In the genomic region with DNA sequence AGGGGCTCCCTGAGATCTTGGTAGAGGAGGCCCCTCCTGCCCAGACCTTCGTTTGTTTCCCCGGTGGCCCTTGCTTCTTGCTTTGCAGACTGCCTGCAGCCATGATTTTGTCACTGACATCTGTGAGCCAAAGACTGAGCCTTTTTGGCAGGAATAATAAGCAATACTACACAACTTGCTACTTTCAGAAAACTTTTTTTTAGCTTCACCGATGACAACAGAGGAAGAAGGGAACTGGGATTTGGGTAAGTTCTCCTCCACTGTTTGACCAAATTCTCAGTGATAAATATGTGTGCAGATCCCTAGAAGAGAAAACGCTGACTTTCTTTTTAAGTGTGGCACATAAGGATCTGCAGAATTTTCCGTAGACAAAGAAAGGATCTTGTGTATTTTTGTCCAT, we compare ENCODE assay signal across 1 cellular context.
TF ChIP-seq lines count a peak whose summit lies in the region.

No MANE protein-coding gene starts in this region.

TF ChIP-seq in HepG2, 621 proteins besides CTCF, POLR2A, EP300 and RAD21:
- TF ChIP-seq, protein P1, sequence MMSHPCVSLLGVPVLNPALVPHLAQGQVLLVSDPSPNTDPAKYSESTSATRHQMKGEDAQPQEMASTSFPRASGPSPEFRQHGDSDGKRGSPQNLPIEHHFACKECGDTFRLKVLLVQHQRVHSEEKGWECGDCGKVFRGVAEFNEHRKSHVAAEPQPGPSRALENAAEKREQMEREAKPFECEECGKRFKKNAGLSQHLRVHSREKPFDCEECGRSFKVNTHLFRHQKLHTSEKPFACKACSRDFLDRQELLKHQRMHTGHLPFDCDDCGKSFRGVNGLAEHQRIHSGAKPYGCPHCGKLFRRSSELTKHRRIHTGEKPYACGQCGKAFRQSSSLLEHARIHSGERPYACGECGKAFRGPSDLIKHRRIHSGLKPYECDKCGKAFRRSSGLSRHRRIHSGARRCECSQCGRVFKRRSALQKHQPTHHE (CRISPR knock-in tag; IDR thresholded peaks at IDR 0.05; ENCODE audit: borderline replicate concordance), result no peak
- TF ChIP-seq PAF1 (CRISPR knock-in tag; IDR thresholded peaks at IDR 0.05) (no peak), HBP1 (CRISPR knock-in tag; IDR thresholded peaks at IDR 0.05; ENCODE audit: low read depth) (no peak), GATAD1 (CRISPR knock-in tag; IDR thresholded peaks at IDR 0.05) (no peak), ZNF512B (CRISPR knock-in tag; IDR thresholded peaks at IDR 0.05; ENCODE audit: borderline replicate concordance) (no peak), SPEN (CRISPR knock-in tag; IDR thresholded peaks at IDR 0.05; ENCODE audit: low read depth) (no peak), ZNF574 (CRISPR knock-in tag; IDR thresholded peaks at IDR 0.05) (no peak), XBP1 (CRISPR knock-in tag; IDR thresholded peaks at IDR 0.05) (no peak), ZNF331 (CRISPR knock-in tag; IDR thresholded peaks at IDR 0.05) (no peak)
- TF ChIP-seq, protein P2, sequence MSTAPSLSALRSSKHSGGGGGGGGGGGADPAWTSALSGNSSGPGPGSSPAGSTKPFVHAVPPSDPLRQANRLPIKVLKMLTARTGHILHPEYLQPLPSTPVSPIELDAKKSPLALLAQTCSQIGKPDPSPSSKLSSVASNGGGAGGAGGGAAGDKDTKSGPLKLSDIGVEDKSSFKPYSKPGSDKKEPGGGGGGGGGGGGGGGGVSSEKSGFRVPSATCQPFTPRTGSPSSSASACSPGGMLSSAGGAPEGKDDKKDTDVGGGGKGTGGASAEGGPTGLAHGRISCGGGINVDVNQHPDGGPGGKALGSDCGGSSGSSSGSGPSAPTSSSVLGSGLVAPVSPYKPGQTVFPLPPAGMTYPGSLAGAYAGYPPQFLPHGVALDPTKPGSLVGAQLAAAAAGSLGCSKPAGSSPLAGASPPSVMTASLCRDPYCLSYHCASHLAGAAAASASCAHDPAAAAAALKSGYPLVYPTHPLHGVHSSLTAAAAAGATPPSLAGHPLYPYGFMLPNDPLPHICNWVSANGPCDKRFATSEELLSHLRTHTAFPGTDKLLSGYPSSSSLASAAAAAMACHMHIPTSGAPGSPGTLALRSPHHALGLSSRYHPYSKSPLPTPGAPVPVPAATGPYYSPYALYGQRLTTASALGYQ (CRISPR knock-in tag; IDR thresholded peaks at IDR 0.05), result no peak
- TF ChIP-seq, protein P3, sequence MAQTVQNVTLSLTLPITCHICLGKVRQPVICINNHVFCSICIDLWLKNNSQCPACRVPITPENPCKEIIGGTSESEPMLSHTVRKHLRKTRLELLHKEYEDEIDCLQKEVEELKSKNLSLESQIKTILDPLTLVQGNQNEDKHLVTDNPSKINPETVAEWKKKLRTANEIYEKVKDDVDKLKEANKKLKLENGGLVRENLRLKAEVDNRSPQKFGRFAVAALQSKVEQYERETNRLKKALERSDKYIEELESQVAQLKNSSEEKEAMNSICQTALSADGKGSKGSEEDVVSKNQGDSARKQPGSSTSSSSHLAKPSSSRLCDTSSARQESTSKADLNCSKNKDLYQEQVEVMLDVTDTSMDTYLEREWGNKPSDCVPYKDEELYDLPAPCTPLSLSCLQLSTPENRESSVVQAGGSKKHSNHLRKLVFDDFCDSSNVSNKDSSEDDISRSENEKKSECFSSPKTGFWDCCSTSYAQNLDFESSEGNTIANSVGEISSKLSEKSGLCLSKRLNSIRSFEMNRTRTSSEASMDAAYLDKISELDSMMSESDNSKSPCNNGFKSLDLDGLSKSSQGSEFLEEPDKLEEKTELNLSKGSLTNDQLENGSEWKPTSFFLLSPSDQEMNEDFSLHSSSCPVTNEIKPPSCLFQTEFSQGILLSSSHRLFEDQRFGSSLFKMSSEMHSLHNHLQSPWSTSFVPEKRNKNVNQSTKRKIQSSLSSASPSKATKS (CRISPR knock-in tag; IDR thresholded peaks at IDR 0.05), result no peak
TF ChIP-seq in HepG2: peak in this region for 0.
